Comparison of ENCODE assay signal across 28 cellular contexts in the genomic region with DNA sequence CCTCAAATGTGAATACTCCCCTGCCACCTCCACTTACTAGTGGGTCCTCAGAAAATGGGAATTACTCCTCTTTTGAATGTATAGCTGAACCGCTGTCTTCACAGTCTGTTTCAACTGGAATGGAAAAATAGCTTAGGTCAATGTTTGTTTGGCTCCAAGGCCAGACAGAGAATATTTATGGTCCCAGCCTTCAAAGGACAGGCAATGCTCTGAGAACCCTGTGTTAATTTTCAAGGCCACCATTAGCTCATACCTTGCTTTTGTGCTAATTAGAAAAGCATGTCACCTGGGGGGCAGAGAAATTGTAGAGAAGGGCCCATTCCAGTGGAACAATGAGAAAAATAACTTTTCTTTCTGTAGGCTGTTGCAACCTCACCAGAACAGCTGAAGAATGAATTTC. TPM values are rescaled to one million over a fixed set of nuclear protein-coding genes. Genes with fewer than 3 reads are reported as not detected.
DNase-seq lines count a peak whose midpoint lies in the region; ATAC-seq, FAIRE-seq and TF ChIP-seq lines count a peak whose summit lies in the region.
"Had no signal": no experiment of that assay in that cellular context is flagged by ENCODE, and none has a peak within 500 bp of the region (broad histone marks: within the 10 kb centered on the region; RNA-seq: fewer than 3 reads in every experiment).

No MANE protein-coding gene starts in this region.

- H3K56ac ChIP-seq in IMR-90 (ENCODE audit: extremely low read depth, insufficient read depth, low read length): no peak overlapping the region

- no peak overlapping the region for H2BK20ac ChIP-seq in IMR-90 (ENCODE audit: low read depth, low read length)

- no peaks in the 10 kb centered on the region for H3K79me1 ChIP-seq in IMR-90 (ENCODE audit: low read depth in 1 of 2, low read length in 2 of 2)

- H3K36me3 ChIP-seq in IMR-90 (ENCODE audit: control insufficient read depth, insufficient read depth, low read length) (no peaks in the 10 kb centered on the region), hepatocyte (replicated peaks; ENCODE audit: insufficient read depth, low read depth) (no peaks in the 10 kb centered on the region)
- H3K36me3 ChIP-seq: BE2C; BLaER1 treated with 17β-estradiol and CSF1 and Interleukin-3, amounts not matched to agents 10 nM and 100 nM had no signal

- in situ Hi-C loops in IMR-90 (cut with MboI; ENCODE audit: low sequenced_read_pairs): loop anchor here (10.0 to 25.0 kb wide), 2 partner anchors 114 to 446 kb away; no protein-coding TSS in a partner anchor

- H3K27ac ChIP-seq in IMR-90 (ENCODE audit: insufficient read depth, low read length): no peak overlapping the region
- H3K27ac ChIP-seq in caudate nucleus (ENCODE audit: low read depth, low read length): peak overlapping the region; percentile 97
- H3K27ac ChIP-seq in hepatocyte: peak overlapping the region; percentile 49
- peak overlapping the region; percentile 77 for H3K27ac ChIP-seq in temporal lobe (ENCODE audit: low read depth, low read length)
- H3K27ac ChIP-seq: A549; BLaER1 treated with 17β-estradiol and CSF1 and Interleukin-3, amounts not matched to agents 10 nM and 100 nM had no signal

- H4K20me1 ChIP-seq in IMR-90 (ENCODE audit: insufficient read depth, low read length): 0 out of 2 replicates have a peak, but pooled peaks cover 2% of the 10 kb centered on the region
- no peaks in the 10 kb centered on the region for H4K20me1 ChIP-seq in hepatocyte (ENCODE audit: insufficient read depth, poor library complexity, severe bottlenecking)
- H4K20me1 ChIP-seq: BLaER1 treated with 17β-estradiol and CSF1 and Interleukin-3, amounts not matched to agents 10 nM and 100 nM had no signal

- no peak overlapping the region for H3K4me3 ChIP-seq in IMR-90 (ENCODE audit: insufficient read depth, low read depth, low read length)
- H3K4me3 ChIP-seq in hepatocyte: no peak overlapping the region
- H3K4me3 ChIP-seq: A549; BLaER1 treated with 17β-estradiol and CSF1 and Interleukin-3, amounts not matched to agents 10 nM and 100 nM; GM23338; HAP-1 had no signal

- ATAC-seq in IMR-90 (ENCODE audit: low read depth): no peak
- ATAC-seq: A549, GM23338 had no signal

- H2AK9ac ChIP-seq in IMR-90 (replicated peaks; ENCODE audit: low read depth, low read length, poor library complexity): peak overlapping the region; percentile 29

- no TSS peak for BruUV-seq in IMR-90 (replicated peaks; lab: Mats Ljungman, UMichigan)

- no peak overlapping the region for H3K9ac ChIP-seq in IMR-90 (ENCODE audit: low read depth, low read length)
- H3K9ac ChIP-seq: BLaER1 treated with 17β-estradiol and CSF1 and Interleukin-3, amounts not matched to agents 10 nM and 100 nM had no signal

- H3K4ac ChIP-seq in IMR-90 (ENCODE audit: low read depth, low read length): no peak overlapping the region

- H2BK5ac ChIP-seq in IMR-90 (ENCODE audit: low read depth, low read length, poor library complexity, severe bottlenecking): no peak overlapping the region

- H3K79me2 ChIP-seq in hepatocyte: peaks cover 3% of the 10 kb centered on the region

- no peaks in the 10 kb centered on the region for H3K9me2 ChIP-seq in hepatocyte (replicated peaks; ENCODE audit: insufficient read depth)

- no peak for FAIRE-seq in H54 (lab: Jason Lieb, UNC)
- FAIRE-seq: A549, GM12891, GM18507 had no signal

- no peak overlapping the region for H3K23ac ChIP-seq in IMR-90 (ENCODE audit: low read depth, low read length)

- no peak overlapping the region for H2AFZ ChIP-seq in IMR-90 (replicated peaks; ENCODE audit: low read length, poor library complexity)
- no peak overlapping the region for H2AFZ ChIP-seq in hepatocyte
- H2AFZ ChIP-seq: GM23338 had no signal

- no peak for TF ChIP-seq RAD21 in IMR-90 (IDR thresholded peaks at IDR 0.05; ENCODE audit: low read length)

- H3K27me3 ChIP-seq in IMR-90 (ENCODE audit: control insufficient read depth, insufficient read depth, low read length): peaks cover 11% of the 10 kb centered on the region
- no peaks in the 10 kb centered on the region for H3K27me3 ChIP-seq in hepatocyte
- H3K27me3 ChIP-seq: BE2C had no signal

- no peak overlapping the region for H4K5ac ChIP-seq in IMR-90 (ENCODE audit: low read depth, low read length)

- TF ChIP-seq CTCF in IMR-90 (conservative IDR thresholded peaks at IDR 0.05; ENCODE audit: low read depth, low read length) (no peak), hepatocyte (IDR thresholded peaks at IDR 0.05; ENCODE audit: poor library complexity) (no peak)

- TF ChIP-seq POLR2A in IMR-90 (IDR thresholded peaks at IDR 0.05; ENCODE audit: low read depth, low read length): no peak
- TF ChIP-seq POLR2A in H54 (IDR thresholded peaks at IDR 0.05; ENCODE audit: low read depth, low read length): no peak

- H2BK15ac ChIP-seq in IMR-90 (ENCODE audit: low read depth, low read length): no peak overlapping the region

- WGBS in IMR-90 (ENCODE audit: extremely low coverage in 2 of 2, insufficient read length in 1 of 2), 2 experiments: no CpG with 5 or more reads among the region's 1 CpG
- WGBS in hepatocyte (ENCODE audit: low lambda C conversion rate, missing lambda C conversion rate): 58% methylated on average over 1 of the region's 1 CpG

- no peaks in the 10 kb centered on the region for H3K9me3 ChIP-seq in IMR-90 (ENCODE audit: control insufficient read depth, insufficient read depth, low read length)
- H3K9me3 ChIP-seq in hepatocyte (ENCODE audit: low read depth): no peaks in the 10 kb centered on the region
- H3K9me3 ChIP-seq: A549, BE2C, HAP-1 had no signal

- POLR2A ChIA-PET in IMR-90 (lab: Charles Lee; ENCODE audit: unreplicated experiment): no interaction called here

- no peaks in the 10 kb centered on the region for H3K4me1 ChIP-seq in IMR-90 (ENCODE audit: control insufficient read depth, insufficient read depth, low read length)
- no peaks in the 10 kb centered on the region for H3K4me1 ChIP-seq in hepatocyte (ENCODE audit: insufficient read depth)
- H3K4me1 ChIP-seq: BE2C, HAP-1 had no signal

- CTCF ChIA-PET in IMR-90 (lab: Yijun Ruan, JAX): no interaction called here

- dilution Hi-C loops in IMR-90 (cut with HindIII; ENCODE audit: low sequenced_read_pairs, unreplicated experiment): no loop called here

- H3K9me1 ChIP-seq in IMR-90 (ENCODE audit: insufficient read depth, low read length): no peaks in the 10 kb centered on the region

- H2BK120ac ChIP-seq in IMR-90 (ENCODE audit: low read depth, low read length): no peak overlapping the region

- DNase-seq in IMR-90: no peak
- DNase-seq in caudate nucleus (lab: John Stamatoyannopoulos, UW): no peak
- DNase-seq in hepatocyte (ENCODE audit: low spot score): no peak
- DNase-seq in SKM-1 (lab: John Stamatoyannopoulos, UW; ENCODE audit: unreplicated experiment): no peak
- DNase-seq in H54 (ENCODE audit: insufficient read length, low spot score): no peak
- no peak for DNase-seq in UCSD-AML1 (lab: John Stamatoyannopoulos, UW; ENCODE audit: unreplicated experiment)
- DNase-seq: 8988T; ACHN; AML-193; BE2C; Calu3; CD4-positive, alpha-beta T cell; CD8-positive, alpha-beta memory T cell; DMS53; DMS79 treated with DMSO at 0.1 percent for 48 hours; GF-D8; HFFc6 had no signal

- H4K91ac ChIP-seq in IMR-90 (ENCODE audit: insufficient read depth, low read depth, low read length): no peak overlapping the region

- H3K4me2 ChIP-seq in IMR-90 (ENCODE audit: low read depth, low read length): no peak overlapping the region
- H3K4me2 ChIP-seq in hepatocyte: no peak overlapping the region
- H3K4me2 ChIP-seq: A549; BLaER1 treated with 17β-estradiol and CSF1 and Interleukin-3, amounts not matched to agents 10 nM and 100 nM; GM23338 had no signal

- no peak overlapping the region for H2AK5ac ChIP-seq in IMR-90 (ENCODE audit: low read depth, low read length)

- intact Hi-C loops in IMR-90 (cut with micrococcal nuclease): no loop called here

- H4K8ac ChIP-seq in IMR-90 (ENCODE audit: low read depth in 2 of 2, low read length in 2 of 2): no peak overlapping the region

- no peak overlapping the region for H3K14ac ChIP-seq in IMR-90 (replicated peaks; ENCODE audit: low read depth, low read length)

- no peak overlapping the region for H3K18ac ChIP-seq in IMR-90 (ENCODE audit: low read depth, low read length)

TF ChIP-seq in IMR-90, 13 proteins besides CTCF, POLR2A, EP300 and RAD21 (continues in another document):
- TF ChIP-seq MAFK (IDR thresholded peaks at IDR 0.05; ENCODE audit: low read depth, low read length): no peak
- TF ChIP-seq RCOR1 (IDR thresholded peaks at IDR 0.05; ENCODE audit: insufficient replicate concordance, low read length): no peak
- TF ChIP-seq CEBPB (IDR thresholded peaks at IDR 0.05; ENCODE audit: low read depth, low read length): no peak
- no peak for TF ChIP-seq MXI1 (IDR thresholded peaks at IDR 0.05; ENCODE audit: borderline replicate concordance, low read depth, low read length)
- TF ChIP-seq, protein P1, sequence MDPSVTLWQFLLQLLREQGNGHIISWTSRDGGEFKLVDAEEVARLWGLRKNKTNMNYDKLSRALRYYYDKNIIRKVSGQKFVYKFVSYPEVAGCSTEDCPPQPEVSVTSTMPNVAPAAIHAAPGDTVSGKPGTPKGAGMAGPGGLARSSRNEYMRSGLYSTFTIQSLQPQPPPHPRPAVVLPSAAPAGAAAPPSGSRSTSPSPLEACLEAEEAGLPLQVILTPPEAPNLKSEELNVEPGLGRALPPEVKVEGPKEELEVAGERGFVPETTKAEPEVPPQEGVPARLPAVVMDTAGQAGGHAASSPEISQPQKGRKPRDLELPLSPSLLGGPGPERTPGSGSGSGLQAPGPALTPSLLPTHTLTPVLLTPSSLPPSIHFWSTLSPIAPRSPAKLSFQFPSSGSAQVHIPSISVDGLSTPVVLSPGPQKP (IDR thresholded peaks at IDR 0.05; ENCODE audit: borderline replicate concordance, low read depth, low read length): no peak
- TF ChIP-seq SMC3 (IDR thresholded peaks at IDR 0.05; ENCODE audit: low read depth, low read length): no peak
- TF ChIP-seq FOS (IDR thresholded peaks at IDR 0.05; ENCODE audit: low read depth, low read length): no peak

RNA-seq across cellular contexts. Expression of a gene that starts 4.6 kb away (rescaled TPM):
- 1,218 and 1,398 TPM in 2 replicates for total RNA-seq in IMR-90 (2012; rRNA removed)
- 501 and 795 TPM in 2 replicates for polyA plus RNA-seq in IMR-90 (2012; rRNA removed)
- polyA plus RNA-seq in IMR-90 (2012; cell fraction: cytosol; rRNA removed): 175 and 256 TPM in 2 replicates
- 60.4 and 480 TPM in 2 replicates for polyA plus RNA-seq in IMR-90 (2012; cell fraction: nucleus; rRNA removed; ENCODE audit: low replicate concordance)
- total RNA-seq in hepatocyte: 1,160 and 1,364 TPM in 2 replicates
- polyA plus RNA-seq in hepatocyte: 772 and 829 TPM in 2 replicates
- total RNA-seq in temporal lobe: 233 TPM

RNA-seq across cellular contexts. Expression of a gene that starts 19.6 kb away (rescaled TPM):
- total RNA-seq in IMR-90 (2012; rRNA removed) (not detected in 2 replicates), hepatocyte (0.28 TPM in 1 of 2 replicates, not detected in the other), temporal lobe (not detected)
- polyA plus RNA-seq in IMR-90 (2012; rRNA removed) (0.17 TPM in 1 of 2 replicates, not detected in the other), hepatocyte (0.89 and 1.1 TPM in 2 replicates)
- polyA plus RNA-seq in IMR-90 (2012; cell fraction: cytosol; rRNA removed): 0.09 TPM in 1 of 2 replicates, not detected in the other
- polyA plus RNA-seq in IMR-90 (2012; cell fraction: nucleus; rRNA removed; ENCODE audit: low replicate concordance): 0.14 TPM in 1 of 2 replicates, not detected in the other
- total RNA-seq: Calu3; CD4-positive, alpha-beta T cell; CD8-positive, alpha-beta memory T cell; Daoy; G401; GM23338; H4; HFFc6 had no signal
- polyA plus RNA-seq: CD14-positive monocyte; CD8-positive, alpha-beta memory T cell had no signal
